ENCODE assay signal across 8 cellular contexts in the genomic region with DNA sequence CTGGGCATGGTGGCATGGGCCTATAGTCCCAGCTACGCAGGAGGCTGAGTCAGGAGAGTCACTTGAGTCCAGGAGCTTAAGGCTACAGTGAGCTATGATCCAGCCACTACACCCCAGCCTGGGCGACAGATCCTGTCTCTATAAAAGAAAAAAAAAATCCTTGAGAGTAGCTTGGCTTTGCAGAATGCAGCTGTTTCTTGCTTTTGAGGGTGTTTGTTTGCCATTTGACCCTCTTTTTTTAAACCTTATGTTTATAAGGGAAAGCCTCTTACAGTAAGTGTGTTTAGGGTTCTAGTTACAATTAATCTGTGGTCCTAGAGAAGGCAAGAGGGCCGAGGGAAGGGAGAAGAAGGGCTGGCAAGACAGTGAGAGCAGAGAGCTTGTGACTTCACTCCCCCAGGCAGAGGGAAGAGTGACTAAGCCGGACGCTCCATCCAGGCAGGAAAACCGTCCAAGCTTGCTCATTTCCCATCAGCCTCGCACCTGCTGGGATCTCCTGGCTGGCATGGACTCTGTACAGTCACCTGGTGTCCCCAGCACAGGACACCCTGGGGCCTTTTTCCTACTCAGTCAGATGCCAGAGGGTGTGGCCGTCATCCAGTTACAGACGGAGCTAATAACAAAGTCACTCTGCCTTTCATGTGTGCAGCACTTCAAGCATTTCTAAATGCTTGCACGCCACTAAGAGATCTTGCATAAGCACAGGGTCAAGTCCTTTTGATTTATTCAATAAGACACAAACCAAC. TPM values are rescaled to one million over a fixed set of nuclear protein-coding genes. Genes with fewer than 3 reads are reported as not detected.
A peak's percentile ranks its signal among the peaks of the same experiment; 100 is the strongest.
DNase-seq lines count a peak whose midpoint lies in the region; ATAC-seq lines count a peak whose summit lies in the region.

No MANE protein-coding gene starts in this region.

- H3K27me3 ChIP-seq in adipocyte (replicated peaks; ENCODE audit: control insufficient read depth, insufficient read depth, low read length): no peaks in the 10 kb centered on the region

- ATAC-seq in left ventricle myocardium superior (peak; percentile 89), GM19452 (IDR thresholded peaks at IDR 0.05; ENCODE audit: unreplicated experiment) (no peak)
- no peak for ATAC-seq in activated naive CD8-positive, alpha-beta T cell treated with anti-CD3 and anti-CD28 coated beads, Interleukin-2, amount 50 U/mL, for 24 hours

- intact Hi-C loops in left ventricle myocardium superior (cut with micrococcal nuclease): no loop called here

- H3K4me1 Mint-ChIP-seq in activated naive CD8-positive, alpha-beta T cell treated with anti-CD3 and anti-CD28 coated beads, Interleukin-2, amount 50 U/mL, for 24 hours: peaks cover 2% of the 10 kb centered on the region

- H3K27ac Mint-ChIP-seq in activated naive CD8-positive, alpha-beta T cell treated with anti-CD3 and anti-CD28 coated beads, Interleukin-2, amount 50 U/mL, for 24 hours: no peak overlapping the region

- peak overlapping the region; percentile 2 to 86 (median 70) for H3K27ac ChIP-seq in skin epidermis

- H3K36me3 ChIP-seq in adipocyte (ENCODE audit: control insufficient read depth, insufficient read depth, low read length, severe bottlenecking): no peaks in the 10 kb centered on the region

- peaks cover 22% of the 10 kb centered on the region for H3K4me1 ChIP-seq in adipocyte (ENCODE audit: control insufficient read depth, insufficient read depth, low read length)

- H3K4me3 ChIP-seq in adipocyte (ENCODE audit: low read length): peak overlapping the region; percentile 14
- no peak overlapping the region for H3K4me3 ChIP-seq in skin epidermis

- DNase-seq in AG08395 (ENCODE audit: low spot score) (peak; percentile 68), NCI-H1105 treated with DMSO at 0.1 percent for 48 hours (lab: John Stamatoyannopoulos, UW) (peak; percentile 55), adipocyte (ENCODE audit: low read depth) (peak; percentile 91), left ventricle myocardium superior (peak; percentile 53)
- DNase-seq in activated effector memory CD4-positive, alpha-beta T cell treated with anti-CD3 and anti-CD28 coated beads, Interleukin-2, amount 50 U/mL, for 16 hours: no peak
- no peak for DNase-seq in activated naive CD8-positive, alpha-beta T cell treated with anti-CD3 and anti-CD28 coated beads, Interleukin-2, amount 50 U/mL, for 24 hours

- no peaks in the 10 kb centered on the region for H3K9me3 Mint-ChIP-seq in activated naive CD8-positive, alpha-beta T cell treated with anti-CD3 and anti-CD28 coated beads, Interleukin-2, amount 50 U/mL, for 24 hours

- H3K27me3 Mint-ChIP-seq in activated naive CD8-positive, alpha-beta T cell treated with anti-CD3 and anti-CD28 coated beads, Interleukin-2, amount 50 U/mL, for 24 hours: no peaks in the 10 kb centered on the region

- H3K9ac ChIP-seq in adipocyte (ENCODE audit: low read length): peak overlapping the region; percentile 15

- H3K9me3 ChIP-seq in adipocyte (ENCODE audit: control insufficient read depth, low read length): no peaks in the 10 kb centered on the region

- no peaks in the 10 kb centered on the region for H3K36me3 Mint-ChIP-seq in activated naive CD8-positive, alpha-beta T cell treated with anti-CD3 and anti-CD28 coated beads, Interleukin-2, amount 50 U/mL, for 24 hours (ENCODE audit: low read depth)

- no peak overlapping the region for H3K4me3 Mint-ChIP-seq in activated naive CD8-positive, alpha-beta T cell treated with anti-CD3 and anti-CD28 coated beads, Interleukin-2, amount 50 U/mL, for 24 hours

RNA-seq across cellular contexts. Expression of a gene that starts 55.5 kb away (rescaled TPM):
- total RNA-seq in left ventricle myocardium superior: 22.8 TPM

Comparison
In these comparisons a context has a peak if more than half of its experiments do, and no peak if none do; other contexts are left out.
1. DNase-seq: peak in AG08395 (single experiment), NCI-H1105 treated with DMSO at 0.1 percent for 48 hours (single experiment), adipocyte (single experiment) and left ventricle myocardium superior (single experiment); none in activated effector memory CD4-positive, alpha-beta T cell treated with anti-CD3 and anti-CD28 coated beads, Interleukin-2, amount 50 U/mL, for 16 hours (single experiment) and activated naive CD8-positive, alpha-beta T cell treated with anti-CD3 and anti-CD28 coated beads, Interleukin-2, amount 50 U/mL, for 24 hours (single experiment).